8 cellular contexts compared by ENCODE assay signal in genomic region chr17:28842282-28843012, GRCh38. TPM values are rescaled to one million over a fixed set of nuclear protein-coding genes. Genes with fewer than 3 reads are reported as not detected.
DNase-seq lines count a peak whose midpoint lies in the region; ATAC-seq and TF ChIP-seq lines count a peak whose summit lies in the region.

Gene FAM222B, minus strand, starts transcription at chr17:28842790. Its CDS starts 76,123 bp downstream, at chr17:28766667.

- peak within 1 kb of the TSS; percentile 93 to 99 (median 98) for H3K27ac Mint-ChIP-seq in CD4-positive, alpha-beta memory T cell

- CTCF ChIA-PET in CD4-positive, alpha-beta memory T cell (lab: Charles Lee; ENCODE audit: partially characterized antibody) = interaction anchor here (0.6 to 3.0 kb wide), 13 partner anchors 8 to 528 kb away, joined by 3 to 23 read pairs (median 6); partner anchors contain the start of genes FLOT2 and TLCD1

- DNase-seq in CD4-positive, alpha-beta memory T cell = peak; percentile 85 to 87 (median 87)
- DNase-seq in activated CD8-positive, alpha-beta memory T cell treated with anti-CD3 and anti-CD28 coated beads, Interleukin-2, amount 50 U/mL, for 48 hours = peak; percentile 95
- DNase-seq in epidermal melanocyte (ENCODE audit: insufficient read length, low spot score) (peak; percentile 98), midbrain (lab: John Stamatoyannopoulos, UW) (peak; percentile 88)
- peak; percentile 86 to 88 for DNase-seq in stimulated activated CD8-positive, alpha-beta memory T cell treated with anti-CD3 and anti-CD28 coated beads, Interleukin-15, amount 100 ng/mL, for 48 hours (ENCODE audit: low read depth in 2 of 2)

- POLR2A ChIA-PET in CD4-positive, alpha-beta memory T cell (lab: Charles Lee; ENCODE audit: partially characterized antibody) = interaction anchor here (0.9 to 2.4 kb wide), 24 partner anchors 10 to 452 kb away, joined by 3 to 13 read pairs (median 4); partner anchors contain the start of genes DHRS13, ERAL1, FLOT2 and NUFIP2

- H3K9ac ChIP-seq in HUES6 (ENCODE audit: low read length) (peak within 1 kb of the TSS; percentile 90), OCI-LY3 (ENCODE audit: low read length) (peak within 1 kb of the TSS; percentile 79)

- H4K20me1 ChIP-seq in OCI-LY3 (ENCODE audit: insufficient read depth, low read length) = no peaks in the 10 kb centered on the region

- intact Hi-C loops in CD4-positive, alpha-beta memory T cell (cut with micrococcal nuclease) = loop anchor here (1.0 to 2.0 kb wide), 4 partner anchors 30 to 108 kb away; partner anchors contain the start of genes DHRS13 and PHF12

- H3K79me2 ChIP-seq in OCI-LY3 (ENCODE audit: low read length) = peaks cover 50% of the 10 kb centered on the region

- peak within 1 kb of the TSS; percentile 55 to 87 for H3K4me3 ChIP-seq in CD4-positive, alpha-beta memory T cell (ENCODE audit: low read length in 2 of 2)
- H3K4me3 ChIP-seq in HUES6 (ENCODE audit: low read depth, low read length) (peak within 1 kb of the TSS; percentile 97), OCI-LY3 (ENCODE audit: low read length) (peak within 1 kb of the TSS; percentile 87)

- peaks cover 25% of the 10 kb centered on the region for H3K4me1 ChIP-seq in CD4-positive, alpha-beta memory T cell (ENCODE audit: insufficient read depth, low read length)
- H3K4me1 ChIP-seq in HUES6 (ENCODE audit: control insufficient read depth, insufficient read depth, low read length) = no peaks in the 10 kb centered on the region
- peaks cover 6% of the 10 kb centered on the region for H3K4me1 ChIP-seq in OCI-LY3 (ENCODE audit: low read length)

- no peaks in the 10 kb centered on the region for H3K36me3 ChIP-seq in CD4-positive, alpha-beta memory T cell (ENCODE audit: insufficient read depth, low read length)
- no peaks in the 10 kb centered on the region for H3K36me3 ChIP-seq in HUES6 (ENCODE audit: control insufficient read depth, insufficient read depth, low read length)
- H3K36me3 ChIP-seq in OCI-LY3 (replicated peaks; ENCODE audit: low read depth, low read length) = peaks cover 2% of the 10 kb centered on the region

- peaks cover 15 to 26% (median 21%) of the 10 kb centered on the region in 4 donors for H3K4me1 Mint-ChIP-seq in CD4-positive, alpha-beta memory T cell

- H3K27me3 ChIP-seq in CD4-positive, alpha-beta memory T cell (ENCODE audit: insufficient read depth, low read length) = no peaks in the 10 kb centered on the region
- no peaks in the 10 kb centered on the region for H3K27me3 ChIP-seq in HUES6 (ENCODE audit: control insufficient read depth, insufficient read depth, low read length)
- no peaks in the 10 kb centered on the region for H3K27me3 ChIP-seq in OCI-LY3 (ENCODE audit: low read depth, low read length)

- H3K4me2 ChIP-seq in OCI-LY3 (ENCODE audit: low read length) = peak within 1 kb of the TSS; percentile 84

- peak; percentile 79 for ATAC-seq in GM21360 (IDR thresholded peaks at IDR 0.05; ENCODE audit: unreplicated experiment)

- no peak for TF ChIP-seq CTCF in OCI-LY3 (IDR thresholded peaks at IDR 0.05; ENCODE audit: low read depth, low read length)

- H3K36me3 Mint-ChIP-seq in CD4-positive, alpha-beta memory T cell = peaks cover 0 to 9% of the 10 kb centered on the region in 2 donors

- peak within 1 kb of the TSS; percentile 84 for H3K27ac ChIP-seq in CD4-positive, alpha-beta memory T cell (ENCODE audit: low read depth, low read length)
- H3K27ac ChIP-seq in HUES6 (ENCODE audit: low read depth, low read length) (peak within 1 kb of the TSS; percentile 36; the same call in 1 of the 2 replicates), OCI-LY3 (ENCODE audit: low read length) (peak within 1 kb of the TSS; percentile 38)

- H3K27me3 Mint-ChIP-seq in CD4-positive, alpha-beta memory T cell = no peaks in the 10 kb centered on the region

- H3K9me3 Mint-ChIP-seq in CD4-positive, alpha-beta memory T cell = no peaks in the 10 kb centered on the region

- peak within 1 kb of the TSS; percentile 93 to 100 (median 98) for H3K4me3 Mint-ChIP-seq in CD4-positive, alpha-beta memory T cell

- peak within 1 kb of the TSS; percentile 91 for H2AFZ ChIP-seq in OCI-LY3 (ENCODE audit: low read depth, low read length)

- no peaks in the 10 kb centered on the region for H3K9me3 ChIP-seq in CD4-positive, alpha-beta memory T cell (ENCODE audit: control insufficient read depth in 1 of 2, low read length in 2 of 2)
- no peaks in the 10 kb centered on the region for H3K9me3 ChIP-seq in HUES6 (ENCODE audit: control insufficient read depth, insufficient read depth, low read depth, low read length)
- H3K9me3 ChIP-seq in OCI-LY3 (ENCODE audit: insufficient read depth, low read length) = no peaks in the 10 kb centered on the region

RNA-seq across cellular contexts. Expression of gene FAM222B, which starts in this region (rescaled TPM):
- total RNA-seq in CD4-positive, alpha-beta memory T cell = 10 to 100 TPM; 19.0 to 23.0 TPM
- 10 to 100 TPM in 1 of 2 donors, 1 to 10 TPM in 1; 7.9 to 23.2 TPM for polyA plus RNA-seq in CD4-positive, alpha-beta memory T cell

Comparison
In these comparisons a context has a peak if more than half of its experiments do, and no peak if none do; other contexts are left out.
1. Peak in every context shown above with its lines: DNase-seq, ATAC-seq, H3K4me3 ChIP-seq and H3K27ac ChIP-seq.